30 cellular contexts compared by ENCODE assay signal in the genomic region with DNA sequence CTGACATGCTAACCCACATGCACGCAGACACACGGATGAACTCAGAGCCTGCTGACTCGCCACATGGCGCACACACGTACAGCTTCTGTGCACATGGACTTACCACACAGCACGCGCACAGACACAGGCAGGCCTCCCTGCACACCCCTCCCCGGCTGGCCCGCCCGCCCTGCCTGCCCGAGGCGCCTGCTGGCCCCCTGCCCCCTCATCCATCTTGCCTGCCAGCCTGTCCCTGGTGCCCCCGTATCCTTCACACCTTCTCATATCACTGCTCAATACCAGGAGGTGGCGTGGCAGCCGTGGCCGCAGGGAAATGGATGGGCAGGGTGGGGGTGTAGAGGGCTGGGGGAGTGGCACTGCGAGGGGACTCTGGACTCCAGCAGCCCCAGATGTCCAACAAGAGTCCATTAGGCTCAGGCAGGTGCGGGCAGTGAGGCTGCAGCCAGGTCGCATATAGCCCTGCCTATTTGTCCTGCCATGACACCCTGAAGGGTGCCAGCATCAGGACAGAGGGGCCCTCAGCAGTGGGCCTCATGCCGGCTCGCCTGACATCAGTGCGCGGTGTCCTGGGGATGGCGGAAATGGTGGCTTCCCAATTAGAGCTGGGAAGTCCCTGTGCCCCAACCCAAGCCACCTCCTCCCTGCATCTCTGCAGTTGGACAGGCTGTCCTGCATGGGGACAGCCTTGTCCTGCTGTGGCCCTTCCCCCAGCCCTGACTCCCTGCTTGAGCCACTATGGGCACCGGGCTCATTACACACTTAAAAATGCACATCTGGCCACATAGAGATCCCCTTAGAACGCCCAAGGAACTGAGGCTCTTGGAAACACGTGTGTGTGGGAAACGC. TPM values are rescaled to one million over a fixed set of nuclear protein-coding genes. Genes with fewer than 3 reads are reported as not detected.
"Had no signal": no experiment of that assay in that cellular context is flagged by ENCODE, and none has a peak within 500 bp of the region (broad histone marks: within the 10 kb centered on the region; RNA-seq: fewer than 3 reads in every experiment).

No MANE protein-coding gene starts in this region.

- H3K27me3 ChIP-seq: cardiac muscle cell had no signal

- H3K9me3 Mint-ChIP-seq: nephron; stimulated activated naive CD8-positive, alpha-beta T cell treated with anti-CD3 and anti-CD28 coated beads, Interleukin-15, amount 100 ng/mL, for 72 hours had no signal

- H3K27ac ChIP-seq: cardiac muscle cell, epithelial cell of prostate, psoas muscle, suprapubic skin, transverse colon, VCaP had no signal

- H3K27me3 Mint-ChIP-seq: activated naive CD8-positive, alpha-beta T cell; stimulated activated naive CD8-positive, alpha-beta T cell treated with anti-CD3 and anti-CD28 coated beads, Interleukin-15, amount 100 ng/mL, for 72 hours had no signal

- H3K4me1 ChIP-seq: psoas muscle had no signal

- H3K9me3 ChIP-seq: psoas muscle, suprapubic skin, transverse colon had no signal

- H3K36me3 Mint-ChIP-seq: activated naive CD8-positive, alpha-beta T cell had no signal

- H3K4me3 Mint-ChIP-seq: activated naive CD8-positive, alpha-beta T cell; nephron; stimulated activated naive CD8-positive, alpha-beta T cell treated with anti-CD3 and anti-CD28 coated beads, Interleukin-15, amount 100 ng/mL, for 72 hours had no signal

- FAIRE-seq: islet of Langerhans, small intestine had no signal

- H3K27ac Mint-ChIP-seq: activated naive CD8-positive, alpha-beta T cell; nephron had no signal

- DNase-seq: activated CD4-positive, alpha-beta T cell treated with anti-CD3 and anti-CD28 coated beads, Interleukin-2, amount 50 U/mL, for 1 hour; activated CD4-positive, CD25-positive, alpha-beta regulatory T cell treated with anti-CD3 and anti-CD28 coated beads, Interleukin-2, amount 50 U/mL, for 72 hours; activated CD8-positive, alpha-beta memory T cell treated with anti-CD3 and anti-CD28 coated beads, Interleukin-2, amount 50 U/mL, for 4 hours; activated gamma-delta T cell; activated T-cell treated with anti-CD3 and anti-CD28 coated beads, Interleukin-2, amount 50 U/mL, for 48 hours; amniotic stem cell; foreskin fibroblast; mammary epithelial cell; midbrain; occipital lobe; psoas muscle; small intestine; stimulated activated CD4-positive, alpha-beta T cell treated with anti-CD3 and anti-CD28 coated beads, Interleukin-15, amount 100 ng/mL, for 24 hours; stimulated activated CD4-positive, alpha-beta T cell treated with anti-CD3 and anti-CD28 coated beads, Interleukin-2, amount 100 ng/mL, for 48 hours; stimulated activated naive CD8-positive, alpha-beta T cell treated with anti-CD3 and anti-CD28 coated beads, Interleukin-15, amount 100 ng/mL, for 72 hours; SW 1271; T-helper 2 cell; transverse colon had no signal

- H3K36me3 ChIP-seq: cardiac muscle cell, suprapubic skin, transverse colon had no signal

- H3K4me1 Mint-ChIP-seq: nephron had no signal

- H3K4me3 ChIP-seq: cardiac muscle cell, psoas muscle, suprapubic skin, transverse colon had no signal

- ATAC-seq: left lobe of liver; psoas muscle; right cardiac atrium; stimulated activated naive CD8-positive, alpha-beta T cell treated with anti-CD3 and anti-CD28 coated beads, Interleukin-15, amount 100 ng/mL, for 72 hours had no signal

RNA-seq across cellular contexts. Expression of a gene that starts 2.0 kb away (rescaled TPM):
- total RNA-seq: cardiac muscle cell, chondrocyte, dermis microvascular lymphatic vessel endothelial cell, glomerular endothelial cell, mammary epithelial cell, occipital lobe, psoas muscle, right cardiac atrium, suprapubic skin had no signal
- polyA plus RNA-seq: mammary epithelial cell, right cardiac atrium had no signal

RNA-seq across cellular contexts. Expression of a gene that starts 9.0 kb away (rescaled TPM):
- total RNA-seq: cardiac muscle cell, chondrocyte, dermis microvascular lymphatic vessel endothelial cell, glomerular endothelial cell, psoas muscle, right cardiac atrium, suprapubic skin had no signal
- polyA plus RNA-seq: cardiac muscle cell, right cardiac atrium had no signal

RNA-seq across cellular contexts. Expression of a gene that starts 32.9 kb away (rescaled TPM):
- total RNA-seq: cardiac muscle cell, chondrocyte, dermis microvascular lymphatic vessel endothelial cell, glomerular endothelial cell, left lobe of liver, occipital lobe, psoas muscle, right cardiac atrium had no signal
- polyA plus RNA-seq: cardiac muscle cell, psoas muscle, right cardiac atrium had no signal
